In the genomic region with DNA sequence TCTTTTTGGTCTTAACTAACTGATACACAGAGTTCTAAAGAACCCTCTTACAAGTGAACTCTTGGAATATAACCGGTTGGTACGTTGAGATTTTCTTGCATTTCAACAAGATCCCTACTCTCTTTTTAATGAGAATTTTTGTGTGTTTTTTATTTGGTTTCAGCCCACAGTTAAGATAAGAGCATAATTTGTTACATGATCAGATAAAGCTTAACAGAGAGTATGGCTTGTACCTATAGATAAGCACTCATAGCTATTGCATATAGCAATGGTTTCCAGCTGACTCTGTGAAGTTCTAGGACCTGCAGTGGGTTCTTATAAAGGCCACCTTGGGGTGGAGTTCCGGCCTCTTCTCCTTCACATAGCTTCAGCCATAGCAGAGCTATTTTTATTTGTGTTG, we compare ENCODE assay signal across 36 cellular contexts.
"Had no signal": no experiment of that assay in that cellular context is flagged by ENCODE, and none has a peak within 500 bp of the region (broad histone marks: within the 10 kb centered on the region; RNA-seq: fewer than 3 reads in every experiment).

No MANE protein-coding gene starts in this region.

- H3K4me2 ChIP-seq: KMS-11 had no signal

- H3K4me3 ChIP-seq: MG63 had no signal

- DNase-seq: Karpas-422, Kasumi-1, MG63, MM.1S, MV-4-11, NCI-H1048, NCI-H1092, NCI-H1092 treated with DMSO at 0.1 percent for 48 hours, NCI-H1105, NCI-H1105 treated with DMSO at 0.1 percent for 48 hours, NCI-H1417, NCI-H1417 treated with DMSO at 0.1 percent for 48 hours, NCI-H1436, NCI-H1436 treated with DMSO at 0.1 percent for 48 hours, NCI-H146, NCI-H1694, NCI-H1694 treated with DMSO at 0.1 percent for 48 hours, NCI-H187, NCI-H187 treated with DMSO at 0.1 percent for 48 hours, NCI-H1930, NCI-H2029, NCI-H2029 treated with DMSO at 0.1 percent for 48 hours, NCI-H2081, NCI-H2081 treated with DMSO at 0.1 percent for 48 hours, NCI-H2107, NCI-H2171, NCI-H2171 treated with DMSO at 0.1 percent for 48 hours, NCI-H2227 treated with DMSO at 0.1 percent for 48 hours, NCI-H226, NCI-H345, NCI-H446, NCI-H446 treated with DMSO at 0.1 percent for 48 hours, NCI-H510A, NCI-H510A treated with DMSO at 0.1 percent for 48 hours, NCI-H524 had no signal

- H3K36me3 ChIP-seq: MG63 had no signal

- H3K9ac ChIP-seq: KMS-11 had no signal

- H3K27me3 ChIP-seq: MG63 had no signal

- H3K9me3 ChIP-seq: MG63 had no signal

- H3K27ac ChIP-seq: KMS-11 had no signal
